8 cellular contexts compared by ENCODE assay signal in the genomic region with DNA sequence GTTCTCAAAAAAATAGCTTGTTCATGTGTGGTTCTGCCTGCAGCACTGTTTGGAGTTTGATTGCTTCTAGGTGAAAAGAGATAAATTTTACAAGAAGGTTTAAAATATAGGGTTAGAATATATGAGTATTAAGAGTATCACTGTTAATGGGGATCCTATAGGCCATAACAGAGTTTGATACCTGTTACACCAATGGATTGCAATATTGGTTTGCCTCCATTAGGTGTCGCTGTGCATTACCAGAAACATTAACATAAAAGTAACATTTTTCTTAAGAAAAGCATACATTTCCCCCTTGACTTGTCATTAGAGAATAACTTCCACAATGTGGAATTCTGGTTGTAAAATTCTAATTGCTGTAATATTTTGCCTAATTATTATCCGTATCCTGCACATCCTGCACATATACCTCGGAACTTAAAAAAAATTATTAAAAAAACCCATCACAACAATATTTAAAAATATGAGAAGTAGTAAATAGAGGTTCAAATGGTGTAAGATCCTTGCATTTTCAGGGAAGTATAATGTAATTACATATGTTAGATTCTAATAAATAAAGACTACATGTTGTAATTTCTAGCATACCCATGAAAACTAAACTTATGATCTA.
DNase-seq lines count a peak whose midpoint lies in the region; ATAC-seq, FAIRE-seq and TF ChIP-seq lines count a peak whose summit lies in the region.
"Not testable (repeated sequence)": the region's sequence is repeated elsewhere in the genome, so short reads cannot be mapped to it uniquely, and the experiment has no call there.

No MANE protein-coding gene starts in this region.

- ATAC-seq in HCT116 (peak; percentile 61), SK-N-SH treated with all-trans-retinoic acid at 6 μM for 48 hours (peak; percentile 55; the same call in 2 of the 3 replicates), GM12878 (0 out of 3 replicates have a peak, but pooled peaks have one; percentile 38)

- DNase-seq in DMS 273 (lab: John Stamatoyannopoulos, UW; ENCODE audit: unreplicated experiment) (peak; percentile 65), HCT116 (ENCODE audit: low read depth, low spot score) (peak; percentile 12), NCI-H2227 (lab: John Stamatoyannopoulos, UW; ENCODE audit: unreplicated experiment) (peak; percentile 58), foreskin fibroblast (peak; percentile 2 to 42), myocyte (ENCODE audit: low read depth) (peak; percentile 18), superior temporal gyrus (ENCODE audit: extremely low spot score) (peak; percentile 24)
- not testable (repeated sequence) for DNase-seq in GM12878 (ENCODE audit: low read depth, low spot score)

- H3K4me1 ChIP-seq in HCT116 (ENCODE audit: control insufficient read depth in 1 of 2, insufficient read depth in 2 of 2, low read length in 2 of 2); GM12878 (ENCODE audit: control insufficient read depth, insufficient read depth, low read length): not testable (repeated sequence)

- not testable (repeated sequence) for H3K9me2 ChIP-seq in HCT116 (ENCODE audit: insufficient read depth)

- H2AFZ ChIP-seq in HCT116 (ENCODE audit: low read depth, low read length, poor library complexity, severe bottlenecking); GM12878 (ENCODE audit: control insufficient read depth, low read depth, low read length): not testable (repeated sequence)

- intact Hi-C loops in HCT116 (cut with micrococcal nuclease), result loop anchor here (5.0 kb wide), 1 partner anchor 214 kb away; no protein-coding TSS in a partner anchor
- intact Hi-C loops in GM12878 (cut with micrococcal nuclease; ENCODE audit: unreplicated experiment), result not testable (repeated sequence)

- FAIRE-seq in GM12878 (lab: Jason Lieb, UNC), result peak; percentile 86

- not testable (repeated sequence) for BruUV-seq in HCT116 (replicated peaks; lab: Mats Ljungman, UMichigan); GM12878 (replicated peaks; lab: Mats Ljungman, UMichigan)

- not testable (repeated sequence) for TF ChIP-seq POLR2A in HCT116 (IDR thresholded peaks at IDR 0.05; ENCODE audit: borderline replicate concordance, extremely low read depth, insufficient read depth, insufficient read length); GM12878 (IDR thresholded peaks at IDR 0.05; ENCODE audit: low read depth, low read length)

- in situ Hi-C loops in GM12878 (cut with MboI), result not testable (repeated sequence)

- H3K27ac ChIP-seq in HCT116 (ENCODE audit: low read depth, low read length); GM12878 (ENCODE audit: control insufficient read depth, insufficient read depth): not testable (repeated sequence)

- not testable (repeated sequence) for H3K4me2 ChIP-seq in HCT116 (ENCODE audit: low read length); GM12878 (ENCODE audit: control insufficient read depth, insufficient read depth)

- not testable (repeated sequence) for H4K20me1 ChIP-seq in HCT116 (ENCODE audit: insufficient read depth); GM12878 (ENCODE audit: control insufficient read depth, insufficient read depth)

- H3K79me2 ChIP-seq in HCT116 (ENCODE audit: insufficient read depth, low read length); GM12878 (ENCODE audit: control insufficient read depth, insufficient read depth, low read length): not testable (repeated sequence)

- POLR2A ChIA-PET in HCT116 (lab: Charles Lee); GM12878 (lab: Charles Lee): not testable (repeated sequence)

- H3K9me3 ChIP-seq in HCT116 (ENCODE audit: control insufficient read depth in 1 of 2, insufficient read depth in 1 of 2, low read depth in 1 of 2, low read length in 2 of 2); GM12878 (replicated peaks; ENCODE audit: control insufficient read depth, insufficient read depth, low read length): not testable (repeated sequence)

- H3K36me3 ChIP-seq in HCT116 (ENCODE audit: control insufficient read depth in 1 of 2, insufficient read depth in 2 of 2, low read length in 2 of 2); GM12878 (ENCODE audit: control insufficient read depth in 2 of 2, insufficient read depth in 2 of 2, low read length in 1 of 2): not testable (repeated sequence)

- H3K9ac ChIP-seq in HCT116 (ENCODE audit: low read length); GM12878 (ENCODE audit: control insufficient read depth, insufficient read depth, low read length): not testable (repeated sequence)

- CTCF ChIA-PET in HCT116 (lab: Charles Lee); GM12878 (lab: Yijun Ruan, JAX): not testable (repeated sequence)

- not testable (repeated sequence) for H3K4me3 ChIP-seq in HCT116 (replicated peaks in 1 of 2; ENCODE audit: low read depth in 1 of 2, low read length in 2 of 2); GM12878; foreskin fibroblast (ENCODE audit: low read depth in 1 of 2, low read length in 2 of 2)

- RAD21 ChIA-PET in HCT116 (lab: Charles Lee; ENCODE audit: low non-redundant PET in 1 of 2, low total read pairs in 2 of 2, uncharacterized antibody in 2 of 2, unreplicated experiment in 2 of 2); GM12878 (lab: Charles Lee; ENCODE audit: unreplicated experiment): not testable (repeated sequence)

- TF ChIP-seq EP300 in GM12878 (IDR thresholded peaks at IDR 0.05; ENCODE audit: borderline replicate concordance in 1 of 2, control insufficient read depth in 1 of 2, low read depth in 2 of 2, low read length in 2 of 2), result not testable (repeated sequence)

- 16% methylated on average over 3 of the region's 3 CpGs for WGBS in GM12878 (ENCODE audit: insufficient coverage, insufficient replicate concordance, low lambda C conversion rate, missing lambda C conversion rate)

- TF ChIP-seq RAD21 in HCT116 (IDR thresholded peaks at IDR 0.05; ENCODE audit: low read depth) (peak; percentile 44), GM12878 (IDR thresholded peaks at IDR 0.05; ENCODE audit: insufficient read depth, low read depth, low read length) (0 out of 2 replicates have a peak, but pooled peaks have one; percentile 14)

- H3K27me3 ChIP-seq in HCT116 (ENCODE audit: insufficient read depth, low read length); GM12878 (replicated peaks in 1 of 2; ENCODE audit: control insufficient read depth in 2 of 2, insufficient read depth in 2 of 2, low read length in 1 of 2): not testable (repeated sequence)

- peak; percentile 31 to 44 (median 37); a peak in 4 of 6 replicates for TF ChIP-seq CTCF in HCT116 (IDR thresholded peaks at IDR 0.05 in 2 of 3, conservative IDR thresholded peaks at IDR 0.05 in 1 of 3; ENCODE audit: borderline replicate concordance in 1 of 3, insufficient read depth in 1 of 3, low read depth in 2 of 3, low read length in 2 of 3)
- peak; percentile 26 to 40 (median 38); a peak in 3 of 6 replicates for TF ChIP-seq CTCF in GM12878 (IDR thresholded peaks at IDR 0.05 in 2 of 3, conservative IDR thresholded peaks at IDR 0.05 in 1 of 3; ENCODE audit: control insufficient read depth in 2 of 3, extremely low read depth in 1 of 3, insufficient read depth in 1 of 3, low read depth in 3 of 3, low read length in 3 of 3)
- TF ChIP-seq CTCF in foreskin fibroblast (IDR thresholded peaks at IDR 0.05; ENCODE audit: low read depth, low read length), result peak; percentile 26

- SMC1A ChIA-PET in GM12878 (lab: Charles Lee; ENCODE audit: uncharacterized antibody, unreplicated experiment), result not testable (repeated sequence)
